ENCODE assay signal across 17 cellular contexts in genomic region chr6:96816182-96816888, GRCh38. TPM values are rescaled to one million over a fixed set of nuclear protein-coding genes. Genes with fewer than 3 reads are reported as not detected.
DNase-seq lines count a peak whose midpoint lies in the region; ATAC-seq, FAIRE-seq and TF ChIP-seq lines count a peak whose summit lies in the region.
"Had no signal": no experiment of that assay in that cellular context is flagged by ENCODE, and none has a peak within 500 bp of the region (broad histone marks: within the 10 kb centered on the region; RNA-seq: fewer than 3 reads in every experiment).

No MANE protein-coding gene starts in this region.

- WGBS in endodermal cell (ENCODE audit: insufficient coverage in 1 of 2, insufficient read length in 1 of 2), 2 experiments = 35 to 52% methylated on average over 4 to 7 of the region's 7 CpGs

- peaks cover 12% of the 10 kb centered on the region for H3K4me1 Mint-ChIP-seq in endodermal cell
- H3K4me1 Mint-ChIP-seq: CD4-positive, CD25-positive, alpha-beta regulatory T cell; stimulated activated memory B cell treated with anti-CD40 and anti-IgM and Interleukin-4, amounts not matched to agents 10 μg/mL and 1 μg/mL and 100 μg/mL, for 72 hours had no signal

- no peaks in the 10 kb centered on the region for H3K36me3 ChIP-seq in cardiac muscle cell
- H3K36me3 ChIP-seq in endodermal cell (ENCODE audit: control insufficient read depth, insufficient read depth, low read length) = no peaks in the 10 kb centered on the region
- H3K36me3 ChIP-seq: gastrocnemius medialis had no signal

- H3K27ac ChIP-seq in cardiac muscle cell (peak overlapping the region; percentile 73), endodermal cell (ENCODE audit: low read depth, low read length) (peak overlapping the region; percentile 77)
- H3K27ac ChIP-seq: 22Rv1, gastrocnemius medialis had no signal

- H3K9me3 ChIP-seq in cardiac muscle cell (ENCODE audit: low read depth) (no peaks in the 10 kb centered on the region), endodermal cell (ENCODE audit: control insufficient read depth, low read length) (no peaks in the 10 kb centered on the region)
- H3K9me3 ChIP-seq: gastrocnemius medialis had no signal

- H3K4me3 ChIP-seq in cardiac muscle cell (peak overlapping the region; percentile 2), endodermal cell (ENCODE audit: low read length) (peak overlapping the region; percentile 55)
- H3K4me3 ChIP-seq: gastrocnemius medialis had no signal

- peaks cover 12% of the 10 kb centered on the region for H3K4me1 ChIP-seq in cardiac muscle cell (ENCODE audit: low read depth)
- peaks cover 7% of the 10 kb centered on the region for H3K4me1 ChIP-seq in endodermal cell (ENCODE audit: control insufficient read depth, insufficient read depth, low read length)
- H3K4me1 ChIP-seq: gastrocnemius medialis had no signal

- H3K9me3 Mint-ChIP-seq in endodermal cell = peaks cover 7% of the 10 kb centered on the region
- H3K9me3 Mint-ChIP-seq: CD4-positive, CD25-positive, alpha-beta regulatory T cell; stimulated activated memory B cell treated with anti-CD40 and anti-IgM and Interleukin-4, amounts not matched to agents 10 μg/mL and 1 μg/mL and 100 μg/mL, for 72 hours had no signal

- TF ChIP-seq CTCF in cardiac muscle cell (IDR thresholded peaks at IDR 0.05; ENCODE audit: low read depth, low read length) = no peak
- no peak for TF ChIP-seq CTCF in endodermal cell (conservative IDR thresholded peaks at IDR 0.05)

- H3K27me3 Mint-ChIP-seq in endodermal cell (ENCODE audit: insufficient read depth) = no peaks in the 10 kb centered on the region

- DNase-seq in cardiac muscle cell (ENCODE audit: low read depth in 1 of 2, low spot score in 1 of 2) = peak; percentile 58 to 64
- no peak for DNase-seq in Right ventricle myocardium inferior (ENCODE audit: missing footprints)
- DNase-seq in endodermal cell = peak; percentile 70
- DNase-seq in myocyte (ENCODE audit: low read depth) = peak; percentile 56
- no peak for DNase-seq in activated T-cell treated with anti-CD3 and anti-CD28 coated beads, Interleukin-2, amount 50 U/mL, for 1 hour
- no peak for DNase-seq in HTR-8/SVneo (ENCODE audit: insufficient read length, low spot score)
- DNase-seq: activated T-cell treated with anti-CD3 and anti-CD28 coated beads for 4 hours; CD4-positive, CD25-positive, alpha-beta regulatory T cell; gastrocnemius medialis; kidney; NCI-H1417; OCI-M1 had no signal

- H3K27me3 ChIP-seq in cardiac muscle cell (no peaks in the 10 kb centered on the region), endodermal cell (ENCODE audit: control insufficient read depth, insufficient read depth, low read length, poor library complexity, severe bottlenecking) (no peaks in the 10 kb centered on the region)
- H3K27me3 ChIP-seq: gastrocnemius medialis had no signal

- ATAC-seq in Right ventricle myocardium inferior = no peak
- no peak for ATAC-seq in HG03439 (IDR thresholded peaks at IDR 0.05; ENCODE audit: unreplicated experiment)
- ATAC-seq in GM21423 (IDR thresholded peaks at IDR 0.05; ENCODE audit: unreplicated experiment) = no peak
- ATAC-seq: gastrocnemius medialis; stimulated activated memory B cell treated with anti-CD40 and anti-IgM and Interleukin-4, amounts not matched to agents 10 μg/mL and 1 μg/mL and 100 μg/mL, for 72 hours had no signal

- intact Hi-C loops in Right ventricle myocardium inferior (cut with DNase I) = no loop called here

- H3K4me3 Mint-ChIP-seq in endodermal cell = peak overlapping the region; percentile 20
- H3K4me3 Mint-ChIP-seq: CD4-positive, CD25-positive, alpha-beta regulatory T cell; stimulated activated memory B cell treated with anti-CD40 and anti-IgM and Interleukin-4, amounts not matched to agents 10 μg/mL and 1 μg/mL and 100 μg/mL, for 72 hours had no signal

- peaks cover 5% of the 10 kb centered on the region for H3K36me3 Mint-ChIP-seq in endodermal cell (ENCODE audit: low read depth)
- H3K36me3 Mint-ChIP-seq: CD4-positive, CD25-positive, alpha-beta regulatory T cell; stimulated activated memory B cell treated with anti-CD40 and anti-IgM and Interleukin-4, amounts not matched to agents 10 μg/mL and 1 μg/mL and 100 μg/mL, for 72 hours had no signal

- H3K9ac ChIP-seq in endodermal cell (ENCODE audit: extremely low read depth, low read length, poor library complexity, severe bottlenecking) = peak overlapping the region; percentile 56

- no peak for FAIRE-seq in HTR-8/SVneo (lab: Jason Lieb, UNC)
- FAIRE-seq: GM12891, kidney had no signal

- H3K27ac Mint-ChIP-seq in endodermal cell = peak overlapping the region; percentile 96
- H3K27ac Mint-ChIP-seq: CD4-positive, CD25-positive, alpha-beta regulatory T cell; stimulated activated memory B cell treated with anti-CD40 and anti-IgM and Interleukin-4, amounts not matched to agents 10 μg/mL and 1 μg/mL and 100 μg/mL, for 72 hours had no signal

RNA-seq across cellular contexts. Expression of gene GPR63, which starts 20.9 kb away (rescaled TPM):
- total RNA-seq in cardiac muscle cell = 0.67 and 1.7 TPM in 2 replicates
- 1.8 TPM in 1 of 2 replicates, not detected in the other for polyA plus RNA-seq in cardiac muscle cell
- 0.65 TPM for total RNA-seq in Right ventricle myocardium inferior
- 1 to 10 TPM; 4.8 to 8.5 TPM for total RNA-seq in endodermal cell
- polyA plus RNA-seq in endodermal cell (2013, experiment 1 of 2) = 5.5 TPM
- 4.8 TPM for polyA plus RNA-seq in endodermal cell (2013, experiment 2 of 2)
- 0.16 and 0.27 TPM in 2 replicates for total RNA-seq in myocyte
- 0.13 TPM for polyA plus RNA-seq in myocyte (2012)

Comparison
In these comparisons a context has a peak if more than half of its experiments do, and no peak if none do; other contexts are left out.
1. DNase-seq: peak in cardiac muscle cell (2 of 2), endodermal cell (single experiment) and myocyte (single experiment); none in Right ventricle myocardium inferior (single experiment), activated T-cell treated with anti-CD3 and anti-CD28 coated beads, Interleukin-2, amount 50 U/mL, for 1 hour (single experiment) and HTR-8/SVneo (single experiment).